Comparison of ENCODE assay signal across 10 cellular contexts in the genomic region with DNA sequence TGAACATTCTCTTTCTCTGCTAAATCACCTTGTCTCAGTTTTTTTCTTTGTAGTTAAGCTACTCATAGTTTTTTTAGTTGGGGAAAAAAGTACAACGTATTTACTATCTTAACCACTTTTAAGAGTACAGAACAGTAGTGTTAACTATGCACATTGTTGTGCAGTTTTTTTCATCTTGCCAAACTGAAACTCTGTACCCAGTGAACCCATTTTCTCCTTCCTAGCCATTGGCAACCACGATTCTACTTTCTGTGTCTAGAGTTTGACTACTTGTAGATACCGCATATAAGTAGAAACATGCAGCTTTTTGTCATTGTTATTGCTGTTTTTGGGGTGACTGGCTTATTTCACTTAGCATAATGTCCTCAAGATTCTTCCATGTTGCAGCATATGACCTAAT.
"Had no signal": no experiment of that assay in that cellular context is flagged by ENCODE, and none has a peak within 500 bp of the region (broad histone marks: within the 10 kb centered on the region; RNA-seq: fewer than 3 reads in every experiment).

No MANE protein-coding gene starts in this region.

- DNase-seq: activated CD4-positive, CD25-positive, alpha-beta regulatory T cell treated with anti-CD3 and anti-CD28 coated beads, Interleukin-2, amount 50 U/mL, for 72 hours; foreskin melanocyte; left ventricle myocardium inferior; naive B cell; stimulated activated CD4-positive, alpha-beta T cell treated with anti-CD3 and anti-CD28 coated beads, Interleukin-12 subunit alpha, Interleukin-12 subunit beta, amount 100 ng/mL, for 4 hours; stimulated activated CD4-positive, alpha-beta T cell treated with anti-CD3 and anti-CD28 coated beads, Interleukin-2, amount 100 ng/mL, for 24 hours; T1000; tibial artery had no signal

- H3K27ac ChIP-seq: epithelial cell of prostate, left ventricle myocardium inferior, tibial artery had no signal

- ATAC-seq: stimulated activated effector memory CD8-positive, alpha-beta T cell treated with anti-CD3 and anti-CD28 coated beads, Interleukin-12 subunit alpha, Interleukin-12 subunit beta, amount 100 ng/mL, for 72 hours had no signal

- H3K27me3 Mint-ChIP-seq: naive B cell had no signal

- H3K27ac Mint-ChIP-seq: stimulated activated effector memory CD8-positive, alpha-beta T cell treated with anti-CD3 and anti-CD28 coated beads, Interleukin-12 subunit alpha, Interleukin-12 subunit beta, amount 100 ng/mL, for 72 hours had no signal

- H3K4me3 ChIP-seq: left ventricle myocardium inferior, tibial artery had no signal

- H3K9me3 Mint-ChIP-seq: naive B cell; stimulated activated effector memory CD8-positive, alpha-beta T cell treated with anti-CD3 and anti-CD28 coated beads, Interleukin-12 subunit alpha, Interleukin-12 subunit beta, amount 100 ng/mL, for 72 hours had no signal

- H3K4me3 Mint-ChIP-seq: naive B cell; stimulated activated effector memory CD8-positive, alpha-beta T cell treated with anti-CD3 and anti-CD28 coated beads, Interleukin-12 subunit alpha, Interleukin-12 subunit beta, amount 100 ng/mL, for 72 hours had no signal

- H3K9me3 ChIP-seq: left ventricle myocardium inferior, tibial artery had no signal

- H3K27me3 ChIP-seq: tibial artery had no signal

- H3K4me1 ChIP-seq: left ventricle myocardium inferior, tibial artery had no signal

- H3K36me3 ChIP-seq: left ventricle myocardium inferior, tibial artery had no signal
